11 cellular contexts compared by ENCODE assay signal in the genomic region with DNA sequence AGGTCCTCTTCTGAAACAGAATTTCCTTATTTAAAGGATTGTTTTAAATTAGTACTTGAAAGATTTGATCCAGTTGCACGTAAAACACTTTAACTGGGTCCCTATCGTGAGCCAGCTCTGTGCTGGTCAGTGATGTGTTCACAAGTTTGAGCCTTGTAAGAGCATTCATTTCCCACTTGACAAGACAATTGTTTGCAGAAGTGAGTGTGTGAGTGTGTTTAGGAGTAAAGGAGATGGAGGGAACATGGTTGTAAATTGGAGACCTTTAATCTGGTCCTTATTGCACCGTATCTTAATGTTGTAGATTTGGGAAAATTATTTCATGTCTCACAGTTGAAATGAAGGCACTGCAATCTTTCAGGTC. TPM values are rescaled to one million over a fixed set of nuclear protein-coding genes. Genes with fewer than 3 reads are reported as not detected.
A peak's percentile ranks its signal among the peaks of the same experiment; 100 is the strongest.
DNase-seq lines count a peak whose midpoint lies in the region; ATAC-seq and TF ChIP-seq lines count a peak whose summit lies in the region.
"Not testable (repeated sequence)": the region's sequence is repeated elsewhere in the genome, so short reads cannot be mapped to it uniquely, and the experiment has no call there.
"Had no signal": no experiment of that assay in that cellular context is flagged by ENCODE, and none has a peak within 500 bp of the region (broad histone marks: within the 10 kb centered on the region; RNA-seq: fewer than 3 reads in every experiment).

No MANE protein-coding gene starts in this region.

- not testable (repeated sequence) for H3K9me3 Mint-ChIP-seq in Calu3 (ENCODE audit: low read depth, unreplicated experiment); activated CD8-positive, alpha-beta memory T cell treated with anti-CD3 and anti-CD28 coated beads, Interleukin-2, amount 10 ng/mL, durations not matched to agents 7 days and 5 days (ENCODE audit: low read depth); stimulated activated memory B cell treated with anti-CD40 and anti-IgM and Interleukin-4, amounts not matched to agents 10 μg/mL and 1 μg/mL and 100 μg/mL, for 72 hours

- H3K27me3 ChIP-seq in Karpas-422 (ENCODE audit: low read length); right lobe of liver: not testable (repeated sequence)

- peaks cover 21% of the 10 kb centered on the region for H3K27me3 Mint-ChIP-seq in Calu3 (ENCODE audit: unreplicated experiment)
- not testable (repeated sequence) for H3K27me3 Mint-ChIP-seq in activated CD8-positive, alpha-beta memory T cell treated with anti-CD3 and anti-CD28 coated beads, Interleukin-2, amount 10 ng/mL, durations not matched to agents 7 days and 5 days; stimulated activated memory B cell treated with anti-CD40 and anti-IgM and Interleukin-4, amounts not matched to agents 10 μg/mL and 1 μg/mL and 100 μg/mL, for 72 hours

- not testable (repeated sequence) for H3K9me2 ChIP-seq in Karpas-422 (replicated peaks; ENCODE audit: insufficient read depth, low read length)

- not testable (repeated sequence) for BruUV-seq in Calu3 (replicated peaks; lab: Mats Ljungman, UMichigan)

- ATAC-seq in GM19035 (IDR thresholded peaks at IDR 0.05; ENCODE audit: unreplicated experiment) = peak; percentile 27
- ATAC-seq in GM21786 (IDR thresholded peaks at IDR 0.05; ENCODE audit: unreplicated experiment) = peak; percentile 15
- ATAC-seq in HG03103 (IDR thresholded peaks at IDR 0.05; ENCODE audit: low read depth, unreplicated experiment) = peak; percentile 20
- peak; percentile 17 for ATAC-seq in activated CD8-positive, alpha-beta memory T cell treated with anti-CD3 and anti-CD28 coated beads, Interleukin-2, amount 10 ng/mL, durations not matched to agents 7 days and 5 days
- peak in 3 of 4 donors; percentile 25 to 52 (median 49) for ATAC-seq in right lobe of liver
- ATAC-seq in stimulated activated memory B cell treated with anti-CD40 and anti-IgM and Interleukin-4, amounts not matched to agents 10 μg/mL and 1 μg/mL and 100 μg/mL, for 72 hours = peak; percentile 81

- DNase-seq in Calu3; Karpas-422; activated CD8-positive, alpha-beta memory T cell treated with anti-CD3 and anti-CD28 coated beads, Interleukin-2, amount 10 ng/mL, durations not matched to agents 7 days and 5 days; right lobe of liver: not testable (repeated sequence)

- peaks cover 37% of the 10 kb centered on the region for H3K79me2 ChIP-seq in Karpas-422 (ENCODE audit: low read length)

- not testable (repeated sequence) for H3K27ac Mint-ChIP-seq in Calu3 (ENCODE audit: unreplicated experiment); activated CD8-positive, alpha-beta memory T cell treated with anti-CD3 and anti-CD28 coated beads, Interleukin-2, amount 10 ng/mL, durations not matched to agents 7 days and 5 days
- H3K27ac Mint-ChIP-seq in stimulated activated memory B cell treated with anti-CD40 and anti-IgM and Interleukin-4, amounts not matched to agents 10 μg/mL and 1 μg/mL and 100 μg/mL, for 72 hours = peak overlapping the region; percentile 100

- H3K4me2 ChIP-seq in Karpas-422 (ENCODE audit: low read depth, low read length, poor library complexity, severe bottlenecking) = peak overlapping the region; percentile 67

- H3K9ac ChIP-seq in Karpas-422 (ENCODE audit: low read length) = peak overlapping the region; percentile 72

- H3K9me3 ChIP-seq in Karpas-422 (ENCODE audit: low read length); right lobe of liver: not testable (repeated sequence)

- H3K27ac ChIP-seq in Karpas-422 (ENCODE audit: low read length) = peak overlapping the region; percentile 67
- H3K27ac ChIP-seq in right lobe of liver = not testable (repeated sequence)

- peak overlapping the region; percentile 68 for H3K4me3 Mint-ChIP-seq in Calu3 (ENCODE audit: low read depth, unreplicated experiment)
- H3K4me3 Mint-ChIP-seq in activated CD8-positive, alpha-beta memory T cell treated with anti-CD3 and anti-CD28 coated beads, Interleukin-2, amount 10 ng/mL, durations not matched to agents 7 days and 5 days = not testable (repeated sequence)
- H3K4me3 Mint-ChIP-seq in stimulated activated memory B cell treated with anti-CD40 and anti-IgM and Interleukin-4, amounts not matched to agents 10 μg/mL and 1 μg/mL and 100 μg/mL, for 72 hours = peak overlapping the region; percentile 88

- peak overlapping the region; percentile 68; the same call in 1 of the 2 replicates for H3K4me3 ChIP-seq in Karpas-422 (ENCODE audit: low read length)
- not testable (repeated sequence) for H3K4me3 ChIP-seq in right lobe of liver

- not testable (repeated sequence) for H3K4me1 Mint-ChIP-seq in Calu3 (ENCODE audit: low read depth, unreplicated experiment)
- H3K4me1 Mint-ChIP-seq in activated CD8-positive, alpha-beta memory T cell treated with anti-CD3 and anti-CD28 coated beads, Interleukin-2, amount 10 ng/mL, durations not matched to agents 7 days and 5 days = peaks cover 12% of the 10 kb centered on the region
- peaks cover 49% of the 10 kb centered on the region for H3K4me1 Mint-ChIP-seq in stimulated activated memory B cell treated with anti-CD40 and anti-IgM and Interleukin-4, amounts not matched to agents 10 μg/mL and 1 μg/mL and 100 μg/mL, for 72 hours

- CTCF ChIA-PET in Calu3 (lab: Charles Lee); activated CD8-positive, alpha-beta memory T cell treated with anti-CD3 and anti-CD28 coated beads, Interleukin-2, amount 10 ng/mL, durations not matched to agents 7 days and 5 days (lab: Charles Lee): not testable (repeated sequence)

- not testable (repeated sequence) for H4K20me1 ChIP-seq in Karpas-422 (ENCODE audit: insufficient read depth, low read depth, low read length)

- WGBS in right lobe of liver (ENCODE audit: insufficient coverage, low coverage, low lambda C conversion rate, missing lambda C conversion rate) = 0% methylated on average over 3 of the region's 3 CpGs

- peak overlapping the region; percentile 18; the same call in 1 of the 2 replicates for H2AFZ ChIP-seq in Karpas-422 (ENCODE audit: low read length)

- H3K4me1 ChIP-seq in Karpas-422 (ENCODE audit: low read length) = peaks cover 43% of the 10 kb centered on the region
- H3K4me1 ChIP-seq in right lobe of liver = not testable (repeated sequence)

- H3K36me3 Mint-ChIP-seq in Calu3 (ENCODE audit: insufficient read depth, unreplicated experiment); activated CD8-positive, alpha-beta memory T cell treated with anti-CD3 and anti-CD28 coated beads, Interleukin-2, amount 10 ng/mL, durations not matched to agents 7 days and 5 days: not testable (repeated sequence)
- peaks cover 38% of the 10 kb centered on the region for H3K36me3 Mint-ChIP-seq in stimulated activated memory B cell treated with anti-CD40 and anti-IgM and Interleukin-4, amounts not matched to agents 10 μg/mL and 1 μg/mL and 100 μg/mL, for 72 hours

- TF ChIP-seq POLR2A in right lobe of liver (IDR thresholded peaks at IDR 0.05) = not testable (repeated sequence)

- TF ChIP-seq CTCF in Calu3 (IDR thresholded peaks at IDR 0.05; ENCODE audit: unreplicated experiment); right lobe of liver (IDR thresholded peaks at IDR 0.05): not testable (repeated sequence)

- intact Hi-C loops in Calu3 (cut with micrococcal nuclease; ENCODE audit: unreplicated experiment); right lobe of liver (cut with DNase I): not testable (repeated sequence)

- not testable (repeated sequence) for H3K36me3 ChIP-seq in Karpas-422 (ENCODE audit: insufficient read depth, low read length); right lobe of liver

RNA-seq across cellular contexts. Expression of gene HLA-DRB5, which starts 0.3 kb away (rescaled TPM):
- total RNA-seq in Calu3 (2022) (13.7 and 16.1 TPM in 2 replicates), right lobe of liver (10 to 100 TPM in 2 of 6 experiments, 1 to 10 TPM in 3, under 1 TPM in 1; 0.86 to 42.5 (median 5.0) TPM)
- total RNA-seq in Karpas-422 (2014; rRNA removed; shearing (Covaris generic); ENCODE audit: low replicate concordance) = 445 and 522 TPM in 2 replicates
- 1 to 10 TPM; 2.9 to 5.3 TPM for total RNA-seq in activated CD8-positive, alpha-beta memory T cell treated with anti-CD3 and anti-CD28 coated beads, Interleukin-2, amount 10 ng/mL, durations not matched to agents 7 days and 5 days
- total RNA-seq: bronchial epithelial cell, epithelial cell of proximal tubule, osteocyte had no signal

RNA-seq across cellular contexts. Expression of gene HLA-DRB1, which starts 59.2 kb away (rescaled TPM):
- total RNA-seq in Calu3 (2022) = 111 and 141 TPM in 2 replicates
- 281 and 366 TPM in 2 replicates for total RNA-seq in Karpas-422 (2014; rRNA removed; shearing (Covaris generic); ENCODE audit: low replicate concordance)
- 100 to 1,000 TPM; 189 to 228 TPM for total RNA-seq in activated CD8-positive, alpha-beta memory T cell treated with anti-CD3 and anti-CD28 coated beads, Interleukin-2, amount 10 ng/mL, durations not matched to agents 7 days and 5 days
- 10 to 100 TPM in 5 of 6 experiments, 1 to 10 TPM in 1; 8.3 to 52.8 (median 23.6) TPM for total RNA-seq in right lobe of liver
- total RNA-seq: bronchial epithelial cell, epithelial cell of proximal tubule, osteocyte had no signal

Comparison
In these comparisons a context has a peak if more than half of its experiments do, and no peak if none do; other contexts are left out.
1. ATAC-seq: peak in every context shown above with its lines; median percentile 81 in stimulated activated memory B cell treated with anti-CD40 and anti-IgM and Interleukin-4, amounts not matched to agents 10 μg/mL and 1 μg/mL and 100 μg/mL, for 72 hours; 49 in right lobe of liver; 27 in GM19035; 20 in HG03103; 17 in activated CD8-positive, alpha-beta memory T cell treated with anti-CD3 and anti-CD28 coated beads, Interleukin-2, amount 10 ng/mL, durations not matched to agents 7 days and 5 days; 15 in GM21786.
2. RNA of gene HLA-DRB5, which starts 0.3 kb away (total RNA-seq): 445 to 522 TPM in Karpas-422; 13.7 to 16.1 TPM in Calu3, 0.86 to 42.5 TPM in right lobe of liver and 2.9 to 5.3 TPM in activated CD8-positive, alpha-beta memory T cell treated with anti-CD3 and anti-CD28 coated beads, Interleukin-2, amount 10 ng/mL, durations not matched to agents 7 days and 5 days; every median in the first group is over 10 times any median in the second.